ENCODE assay signal across 3 cellular contexts in genomic region chr11:12161603-12162350, GRCh38.
TF ChIP-seq lines count a peak whose summit lies in the region.

No MANE protein-coding gene starts in this region.

TF ChIP-seq in SK-N-SH, 30 proteins besides CTCF, POLR2A, EP300 and RAD21:
- TF ChIP-seq POLR2AphosphoS5 (IDR thresholded peaks at IDR 0.05; ENCODE audit: low read depth, low read length) (no peak), USF2 (IDR thresholded peaks at IDR 0.05; ENCODE audit: borderline replicate concordance, low read depth, low read length) (no peak), RFX5 (IDR thresholded peaks at IDR 0.05; ENCODE audit: low read length) (no peak), GATA2 (CRISPR knock-in tag; IDR thresholded peaks at IDR 0.05) (no peak), NFIC (IDR thresholded peaks at IDR 0.05; ENCODE audit: borderline replicate concordance) (no peak), MXI1 (IDR thresholded peaks at IDR 0.05; ENCODE audit: low read depth, low read length) (no peak), CHD2 (IDR thresholded peaks at IDR 0.05; ENCODE audit: low read length, partially characterized antibody) (no peak), ELF1 (IDR thresholded peaks at IDR 0.05) (no peak), SIN3A (IDR thresholded peaks at IDR 0.05; ENCODE audit: borderline replicate concordance, low read depth, low read length) (no peak), FOSL2 (IDR thresholded peaks at IDR 0.05; ENCODE audit: borderline replicate concordance, low read depth) (no peak), FOXJ3 (CRISPR knock-in tag; IDR thresholded peaks at IDR 0.05) (no peak), TEAD4 (IDR thresholded peaks at IDR 0.05; ENCODE audit: borderline replicate concordance, insufficient read depth) (no peak)

TF ChIP-seq in SK-N-SH treated with all-trans-retinoic acid at 6 μM for 48 hours, 23 proteins besides CTCF, POLR2A, EP300 and RAD21:
- no peak for TF ChIP-seq ARNTL (CRISPR knock-in tag; IDR thresholded peaks at IDR 0.05; ENCODE audit: borderline replicate concordance, low read depth)

TF ChIP-seq in WTC11, 78 proteins besides CTCF, POLR2A, EP300 and RAD21:
- no peak for TF ChIP-seq E2F1 (CRISPR knock-in tag; IDR thresholded peaks at IDR 0.05)
- no peak for TF ChIP-seq SOX15 (CRISPR knock-in tag; IDR thresholded peaks at IDR 0.05)
- no peak for TF ChIP-seq ZNF425 (CRISPR knock-in tag; conservative IDR thresholded peaks at IDR 0.05)
- no peak for TF ChIP-seq TEAD1 (CRISPR knock-in tag; IDR thresholded peaks at IDR 0.05)
- TF ChIP-seq MLX (CRISPR knock-in tag; IDR thresholded peaks at IDR 0.05), result no peak
- no peak for TF ChIP-seq NR2C2 (CRISPR knock-in tag; IDR thresholded peaks at IDR 0.05)
- no peak for TF ChIP-seq ZSCAN18 (CRISPR knock-in tag; IDR thresholded peaks at IDR 0.05)
- TF ChIP-seq ETV6 (CRISPR knock-in tag; IDR thresholded peaks at IDR 0.05), result no peak
- TF ChIP-seq STAT6 (CRISPR knock-in tag; conservative IDR thresholded peaks at IDR 0.05; ENCODE audit: low read depth), result no peak
- no peak for TF ChIP-seq OVOL2 (CRISPR knock-in tag; IDR thresholded peaks at IDR 0.05; ENCODE audit: borderline replicate concordance)
- no peak for TF ChIP-seq TP53 (CRISPR knock-in tag; IDR thresholded peaks at IDR 0.05)
- TF ChIP-seq NFATC4 (CRISPR knock-in tag; IDR thresholded peaks at IDR 0.05), result no peak
